ENCODE assay signal across 8 cellular contexts in genomic region chr11:34438529-34439507, GRCh38. TPM values are rescaled to one million over a fixed set of nuclear protein-coding genes. Genes with fewer than 3 reads are reported as not detected.
A peak's percentile ranks its signal among the peaks of the same experiment; 100 is the strongest.
DNase-seq lines count a peak whose midpoint lies in the region; ATAC-seq and TF ChIP-seq lines count a peak whose summit lies in the region.

Gene CAT, plus strand, starts transcription at chr11:34438934. Its CDS starts 80 bp downstream, at chr11:34439014.

- peak within 1 kb of the TSS; percentile 71 for H3K4me3 ChIP-seq in GM12864 (ENCODE audit: low read depth, low read length)
- H3K4me3 ChIP-seq in prostate gland: peak within 1 kb of the TSS; percentile 69 to 84
- peak within 1 kb of the TSS; percentile 74 for H3K4me3 ChIP-seq in urinary bladder (ENCODE audit: low read depth, low read length)

- H3K4me1 ChIP-seq in prostate gland (replicated peaks) (no peaks in the 10 kb centered on the region), urinary bladder (ENCODE audit: insufficient read depth) (no peaks in the 10 kb centered on the region)

- H3K9me3 Mint-ChIP-seq in activated naive CD8-positive, alpha-beta T cell treated with anti-CD3 and anti-CD28 coated beads, Interleukin-2, amount 10 ng/mL, durations not matched to agents 7 days and 5 days: no peaks in the 10 kb centered on the region

- intact Hi-C loops in Right ventricle myocardium inferior (cut with DNase I) (no loop called here), prostate gland (cut with DNase I) (loop anchor here (5.0 to 10.0 kb wide), 2 partner anchors 82 to 476 kb away; partner anchors contain the start of genes ABTB2, APIP and PDHX)

- H3K4me3 Mint-ChIP-seq in activated naive CD8-positive, alpha-beta T cell treated with anti-CD3 and anti-CD28 coated beads, Interleukin-2, amount 10 ng/mL, durations not matched to agents 7 days and 5 days: peak within 1 kb of the TSS; percentile 85

- H3K27me3 Mint-ChIP-seq in activated naive CD8-positive, alpha-beta T cell treated with anti-CD3 and anti-CD28 coated beads, Interleukin-2, amount 10 ng/mL, durations not matched to agents 7 days and 5 days: no peaks in the 10 kb centered on the region

- TF ChIP-seq CTCF in GM12864 (IDR thresholded peaks at IDR 0.05; ENCODE audit: low read depth, low read length, missing control alignments): no peak
- no peak for TF ChIP-seq CTCF in prostate gland (IDR thresholded peaks at IDR 0.05)

- DNase-seq in GM12864 (ENCODE audit: low read depth) (peak; percentile 94), NCI-H128 (lab: John Stamatoyannopoulos, UW; ENCODE audit: unreplicated experiment) (peak; percentile 86), SW 1271 (lab: John Stamatoyannopoulos, UW) (peak; percentile 94 to 95), Right ventricle myocardium inferior (ENCODE audit: missing footprints) (peak; percentile 99), prostate gland (ENCODE audit: low spot score) (peak; percentile 97)
- peak; percentile 97 for DNase-seq in activated naive CD8-positive, alpha-beta T cell treated with anti-CD3 and anti-CD28 coated beads, Interleukin-2, amount 10 ng/mL, durations not matched to agents 7 days and 5 days

- H3K27ac Mint-ChIP-seq in activated naive CD8-positive, alpha-beta T cell treated with anti-CD3 and anti-CD28 coated beads, Interleukin-2, amount 10 ng/mL, durations not matched to agents 7 days and 5 days: peak within 1 kb of the TSS; percentile 81

- H3K36me3 Mint-ChIP-seq in activated naive CD8-positive, alpha-beta T cell treated with anti-CD3 and anti-CD28 coated beads, Interleukin-2, amount 10 ng/mL, durations not matched to agents 7 days and 5 days: peaks cover 9% of the 10 kb centered on the region

- POLR2A ChIA-PET in activated naive CD8-positive, alpha-beta T cell treated with anti-CD3 and anti-CD28 coated beads, Interleukin-2, amount 10 ng/mL, durations not matched to agents 7 days and 5 days (lab: Charles Lee): interaction anchor here (0.6 to 1.5 kb wide), 3 partner anchors 81 to 347 kb away, joined by 3 to 4 read pairs (median 4); partner anchors contain the start of gene ABTB2

- peak; percentile 70 for TF ChIP-seq POLR2A in prostate gland (IDR thresholded peaks at IDR 0.05)

- H3K27ac ChIP-seq in prostate gland (peak within 1 kb of the TSS; percentile 79 to 82), urinary bladder (ENCODE audit: low read depth) (peak within 1 kb of the TSS; percentile 95)

- no peaks in the 10 kb centered on the region for H3K36me3 ChIP-seq in prostate gland
- no peaks in the 10 kb centered on the region for H3K36me3 ChIP-seq in urinary bladder (ENCODE audit: insufficient read depth)

- H3K9me3 ChIP-seq in prostate gland: no peaks in the 10 kb centered on the region

- peaks cover 15% of the 10 kb centered on the region for H3K4me1 Mint-ChIP-seq in activated naive CD8-positive, alpha-beta T cell treated with anti-CD3 and anti-CD28 coated beads, Interleukin-2, amount 10 ng/mL, durations not matched to agents 7 days and 5 days

- peak; percentile 97 for ATAC-seq in HG02759 (IDR thresholded peaks at IDR 0.05; ENCODE audit: unreplicated experiment)
- ATAC-seq in activated naive CD8-positive, alpha-beta T cell treated with anti-CD3 and anti-CD28 coated beads, Interleukin-2, amount 10 ng/mL, durations not matched to agents 7 days and 5 days (ENCODE audit: low read depth): peak; percentile 98
- peak; percentile 99 for ATAC-seq in Right ventricle myocardium inferior

- under 1% methylated on average over 61 of the region's 62 CpGs for WGBS in prostate gland
- WGBS in urinary bladder: under 1% methylated on average over 62 of the region's 62 CpGs

- no peaks in the 10 kb centered on the region for H3K27me3 ChIP-seq in prostate gland (replicated peaks; ENCODE audit: insufficient read depth)

RNA-seq across cellular contexts. Expression of gene CAT, which starts in this region (rescaled TPM):
- 10 to 100 TPM; 37.4 to 37.7 TPM for total RNA-seq in activated naive CD8-positive, alpha-beta T cell treated with anti-CD3 and anti-CD28 coated beads, Interleukin-2, amount 10 ng/mL, durations not matched to agents 7 days and 5 days
- total RNA-seq in Right ventricle myocardium inferior (152 TPM), prostate gland (100 to 1,000 TPM in 1 of 2 donors, 10 to 100 TPM in 1; 67.3 to 167 TPM), urinary bladder (165 TPM)
- 97.0 TPM for polyA plus RNA-seq in urinary bladder

Comparison
In these comparisons a context has a peak if more than half of its experiments do, and no peak if none do; other contexts are left out.
1. Peak in every context shown above with its lines: DNase-seq, ATAC-seq, H3K4me3 ChIP-seq and H3K27ac ChIP-seq.